Comparison of ENCODE assay signal across 8 cellular contexts in genomic region chr16:69711115-69711740, GRCh38. TPM values are rescaled to one million over a fixed set of nuclear protein-coding genes. Genes with fewer than 3 reads are reported as not detected.
DNase-seq lines count a peak whose midpoint lies in the region; ATAC-seq and TF ChIP-seq lines count a peak whose summit lies in the region.

No MANE protein-coding gene starts in this region.

- H4K91ac ChIP-seq in trophoblast cell (ENCODE audit: low read depth, low read length) = no peak overlapping the region

- H3K4me3 Mint-ChIP-seq in GM23338 (no peak overlapping the region), brain (no peak overlapping the region)
- no peak overlapping the region for H3K4me3 Mint-ChIP-seq in stimulated activated effector memory CD8-positive, alpha-beta T cell treated with anti-CD3 and anti-CD28 coated beads, Interleukin-12 subunit alpha, Interleukin-12 subunit beta, amount 100 ng/mL, for 72 hours

- ATAC-seq in GM23338 (no peak), lung (ENCODE audit: insufficient read depth, low FRiP score) (peak; percentile 65), HG02623 (IDR thresholded peaks at IDR 0.05; ENCODE audit: unreplicated experiment) (no peak)
- ATAC-seq in stimulated activated effector memory CD8-positive, alpha-beta T cell treated with anti-CD3 and anti-CD28 coated beads, Interleukin-12 subunit alpha, Interleukin-12 subunit beta, amount 100 ng/mL, for 72 hours = no peak

- no peak overlapping the region for H2BK12ac ChIP-seq in trophoblast cell (ENCODE audit: low read length)

- H3K9me3 Mint-ChIP-seq in GM23338 = no peaks in the 10 kb centered on the region
- H3K9me3 Mint-ChIP-seq in brain = no peaks in the 10 kb centered on the region
- H3K9me3 Mint-ChIP-seq in stimulated activated effector memory CD8-positive, alpha-beta T cell treated with anti-CD3 and anti-CD28 coated beads, Interleukin-12 subunit alpha, Interleukin-12 subunit beta, amount 100 ng/mL, for 72 hours = no peaks in the 10 kb centered on the region

- no peak overlapping the region for H4K12ac ChIP-seq in trophoblast cell (ENCODE audit: low read depth, low read length)

- no peak overlapping the region for H3K14ac ChIP-seq in trophoblast cell (ENCODE audit: low read length)

- peaks cover 7% of the 10 kb centered on the region; the same call in 1 of the 2 replicates for H3K4me1 ChIP-seq in GM23338 (ENCODE audit: insufficient read depth)
- peaks cover 0 to 4% of the 10 kb centered on the region in 2 donors for H3K4me1 ChIP-seq in lung (ENCODE audit: control insufficient read depth in 2 of 2, insufficient read depth in 2 of 2, low read length in 2 of 2)
- no peaks in the 10 kb centered on the region for H3K4me1 ChIP-seq in trophoblast cell (ENCODE audit: control insufficient read depth in 1 of 2, insufficient read depth in 2 of 2, low read length in 2 of 2)

- H2BK120ac ChIP-seq in trophoblast cell (ENCODE audit: insufficient read depth, low read length, poor library complexity) = no peak overlapping the region

- H3K27ac Mint-ChIP-seq in GM23338 = no peak overlapping the region
- peak overlapping the region in 3 of 5 experiments; percentile 37 to 88 (median 78) for H3K27ac Mint-ChIP-seq in brain
- H3K27ac Mint-ChIP-seq in stimulated activated effector memory CD8-positive, alpha-beta T cell treated with anti-CD3 and anti-CD28 coated beads, Interleukin-12 subunit alpha, Interleukin-12 subunit beta, amount 100 ng/mL, for 72 hours = no peak overlapping the region

- H3K4me1 Mint-ChIP-seq in GM23338 (peaks cover 5% of the 10 kb centered on the region; the same call in 2 of the 3 replicates), brain (peaks cover 5% of the 10 kb centered on the region)
- H3K4me1 Mint-ChIP-seq in stimulated activated effector memory CD8-positive, alpha-beta T cell treated with anti-CD3 and anti-CD28 coated beads, Interleukin-12 subunit alpha, Interleukin-12 subunit beta, amount 100 ng/mL, for 72 hours = no peaks in the 10 kb centered on the region

- H3K23ac ChIP-seq in trophoblast cell (ENCODE audit: low read length) = no peak overlapping the region

- WGBS in lung, 2 donors = 78 to 89% methylated on average over 12 of the region's 12 CpGs
- no CpG with 5 or more reads among the region's 12 CpGs for WGBS in trophoblast cell (ENCODE audit: extremely low coverage, insufficient coverage, insufficient read length)

- no peak overlapping the region for H3K4me2 ChIP-seq in GM23338
- no peak overlapping the region for H3K4me2 ChIP-seq in trophoblast cell (ENCODE audit: low read length)

- H3K27me3 ChIP-seq in GM23338 (ENCODE audit: insufficient read depth) (no peaks in the 10 kb centered on the region), lung (ENCODE audit: control insufficient read depth, insufficient read depth) (no peaks in the 10 kb centered on the region), trophoblast cell (ENCODE audit: insufficient read depth, low read length) (no peaks in the 10 kb centered on the region)

- TF ChIP-seq CTCF in GM23338 (conservative IDR thresholded peaks at IDR 0.05; ENCODE audit: low read depth in 2 of 2) = no peak
- TF ChIP-seq CTCF in brain (conservative IDR thresholded peaks at IDR 0.05) = no peak
- TF ChIP-seq CTCF in lung (IDR thresholded peaks at IDR 0.05; ENCODE audit: control extremely low read depth, extremely low read depth) = no peak

- H4K8ac ChIP-seq in trophoblast cell (ENCODE audit: low read depth, low read length) = no peak overlapping the region

- H3K9ac ChIP-seq in trophoblast cell (ENCODE audit: low read length) = no peak overlapping the region

- no peaks in the 10 kb centered on the region; the same call in 1 of the 2 replicates for H4K20me1 ChIP-seq in GM23338 (replicated peaks; ENCODE audit: insufficient read depth)

- peak; percentile 38 for DNase-seq in A172 (ENCODE audit: low spot score)
- DNase-seq in GM23338 (ENCODE audit: low spot score) = no peak
- peak; percentile 81 for DNase-seq in lung (ENCODE audit: low spot score)
- no peak for DNase-seq in trophoblast cell
- no peak for DNase-seq in NCI-H748 treated with DMSO at 0.1 percent for 48 hours (lab: John Stamatoyannopoulos, UW)
- no peak for DNase-seq in stimulated activated effector memory CD8-positive, alpha-beta T cell treated with anti-CD3 and anti-CD28 coated beads, Interleukin-12 subunit alpha, Interleukin-12 subunit beta, amount 100 ng/mL, for 72 hours (ENCODE audit: low spot score in 2 of 2)

- H3K79me2 ChIP-seq in GM23338 (replicated peaks; ENCODE audit: insufficient read depth) (no peaks in the 10 kb centered on the region), trophoblast cell (ENCODE audit: control insufficient read depth, insufficient read depth, low read length, poor library complexity) (no peaks in the 10 kb centered on the region)

- H3K9me3 ChIP-seq in lung (ENCODE audit: control insufficient read depth in 2 of 2, insufficient read depth in 1 of 2, low read length in 1 of 2) = no peaks in the 10 kb centered on the region
- no peaks in the 10 kb centered on the region for H3K9me3 ChIP-seq in trophoblast cell (ENCODE audit: insufficient read depth, low read depth, low read length)

- H2AFZ ChIP-seq in GM23338 (no peak overlapping the region), trophoblast cell (ENCODE audit: insufficient read depth, low read length, poor library complexity) (no peak overlapping the region)

- H3K27me3 Mint-ChIP-seq in GM23338 (ENCODE audit: insufficient read depth, low read depth, poor library complexity) (peaks cover 6% of the 10 kb centered on the region), brain (no peaks in the 10 kb centered on the region)

- H2BK5ac ChIP-seq in trophoblast cell (ENCODE audit: low read depth, low read length, poor library complexity) = no peak overlapping the region

- no peaks in the 10 kb centered on the region for H3F3A ChIP-seq in GM23338 (replicated peaks; ENCODE audit: low read depth)

- H3K36me3 Mint-ChIP-seq in GM23338 (ENCODE audit: low read depth) (peaks cover 12% of the 10 kb centered on the region; the same call in 2 of the 3 replicates), brain (peaks cover 11% of the 10 kb centered on the region)
- H3K36me3 Mint-ChIP-seq in stimulated activated effector memory CD8-positive, alpha-beta T cell treated with anti-CD3 and anti-CD28 coated beads, Interleukin-12 subunit alpha, Interleukin-12 subunit beta, amount 100 ng/mL, for 72 hours = peaks cover 84% of the 10 kb centered on the region

- no peak overlapping the region for H3K4ac ChIP-seq in trophoblast cell (ENCODE audit: low read depth, low read length)

- H3K79me1 ChIP-seq in trophoblast cell (ENCODE audit: low read length) = no peaks in the 10 kb centered on the region

- H3K9me2 ChIP-seq in GM23338 (ENCODE audit: insufficient read depth) = no peaks in the 10 kb centered on the region

- H2AK5ac ChIP-seq in trophoblast cell (ENCODE audit: low read length) = no peak overlapping the region

- H3K27ac ChIP-seq in GM23338 (ENCODE audit: low read depth) (0 out of 2 replicates have a peak overlapping the region, but pooled peaks have one; percentile 45), lung (ENCODE audit: low read depth in 1 of 2, low read length in 1 of 2) (no peak overlapping the region), trophoblast cell (ENCODE audit: low read depth, low read length) (no peak overlapping the region)

- H3K36me3 ChIP-seq in GM23338 (ENCODE audit: insufficient read depth) = peaks cover 18% of the 10 kb centered on the region; the same call in 1 of the 2 replicates
- peaks cover 10 to 24% of the 10 kb centered on the region in 2 donors for H3K36me3 ChIP-seq in lung (ENCODE audit: control insufficient read depth in 2 of 2, insufficient read depth in 2 of 2, low read length in 2 of 2)
- peaks cover 35 to 39% of the 10 kb centered on the region in 2 experiments for H3K36me3 ChIP-seq in trophoblast cell (ENCODE audit: control insufficient read depth in 1 of 2, insufficient read depth in 2 of 2, low read length in 2 of 2)

- H3K18ac ChIP-seq in trophoblast cell (ENCODE audit: low read length) = no peak overlapping the region

- H3K4me3 ChIP-seq in GM23338 (no peak overlapping the region), lung (no peak overlapping the region), trophoblast cell (ENCODE audit: low read depth, low read length) (no peak overlapping the region)

TF ChIP-seq in GM23338, 12 proteins besides CTCF, POLR2A, EP300 and RAD21 (continues in another document):
- TF ChIP-seq ZNF114 (CRISPR knock-in tag; IDR thresholded peaks at IDR 0.05) (no peak), CREB1 (CRISPR knock-in tag; IDR thresholded peaks at IDR 0.05; ENCODE audit: low read depth) (no peak), ZNF331 (CRISPR knock-in tag; IDR thresholded peaks at IDR 0.05; ENCODE audit: low read depth) (no peak), POLR2AphosphoS5 (IDR thresholded peaks at IDR 0.05; ENCODE audit: low read depth) (no peak), JUNB (IDR thresholded peaks at IDR 0.05; ENCODE audit: unreplicated experiment) (no peak)

RNA-seq across cellular contexts. Expression of gene NQO1, which starts 15.1 kb away (rescaled TPM):
- total RNA-seq in A172 (2014; rRNA removed; shearing (Covaris generic)) = 350 and 386 TPM in 2 replicates
- 75.9 and 80.9 TPM in 2 replicates for total RNA-seq in GM23338 (2014; rRNA removed; shearing (Covaris generic))
- polyA plus RNA-seq in GM23338 (2016; fragmentation: Nextera tagmentation; extraction: Ambion mirVana) (83.4 and 86.3 TPM in 2 replicates), brain (ENCODE audit: insufficient read depth, low read depth, low replicate concordance) (76.1 TPM), lung (100 to 1,000 TPM in 1 of 2 donors, 10 to 100 TPM in 1; 44.0 to 109 TPM)
- 10 to 100 TPM; 15.2 to 45.8 TPM for total RNA-seq in lung
- 76.9 and 86.1 TPM in 2 replicates for polyA plus RNA-seq in trophoblast cell (2013)

RNA-seq across cellular contexts. Expression of gene NOB1, which starts 43.5 kb away (rescaled TPM):
- total RNA-seq in A172 (2014; rRNA removed; shearing (Covaris generic)) = 21.0 and 32.2 TPM in 2 replicates
- 41.4 and 44.1 TPM in 2 replicates for total RNA-seq in GM23338 (2014; rRNA removed; shearing (Covaris generic))
- 54.1 and 56.6 TPM in 2 replicates for polyA plus RNA-seq in GM23338 (2016; fragmentation: Nextera tagmentation; extraction: Ambion mirVana)
- polyA plus RNA-seq in brain (ENCODE audit: insufficient read depth, low read depth, low replicate concordance) = 41.4 TPM
- 10 to 100 TPM; 23.0 to 43.1 TPM for total RNA-seq in lung
- 10 to 100 TPM; 24.5 to 40.9 TPM for polyA plus RNA-seq in lung
- 34.5 and 35.3 TPM in 2 replicates for polyA plus RNA-seq in trophoblast cell (2013)

RNA-seq across cellular contexts. Expression of gene WWP2, which starts 50.9 kb away (rescaled TPM):
- 16.4 and 23.2 TPM in 2 replicates for total RNA-seq in A172 (2014; rRNA removed; shearing (Covaris generic))
- 29.2 and 35.5 TPM in 2 replicates for total RNA-seq in GM23338 (2014; rRNA removed; shearing (Covaris generic))
- polyA plus RNA-seq in GM23338 (2016; fragmentation: Nextera tagmentation; extraction: Ambion mirVana) (11.6 and 12.3 TPM in 2 replicates), brain (ENCODE audit: insufficient read depth, low read depth, low replicate concordance) (42.5 TPM), lung (10 to 100 TPM; 26.1 to 36.9 TPM)
- 10 to 100 TPM; 49.8 to 86.6 TPM for total RNA-seq in lung
- polyA plus RNA-seq in trophoblast cell (2013) = 16.9 and 17.2 TPM in 2 replicates

Comparison
In these comparisons a context has a peak if more than half of its experiments do, and no peak if none do; other contexts are left out.
1. DNase-seq: peak in A172 (single experiment) and lung (single experiment); none in GM23338 (single experiment), trophoblast cell (0 of 2), NCI-H748 treated with DMSO at 0.1 percent for 48 hours (single experiment) and stimulated activated effector memory CD8-positive, alpha-beta T cell treated with anti-CD3 and anti-CD28 coated beads, Interleukin-12 subunit alpha, Interleukin-12 subunit beta, amount 100 ng/mL, for 72 hours (0 of 2).
2. H3K27ac Mint-ChIP-seq: peak in brain (3 of 5); none in GM23338 (single experiment) and stimulated activated effector memory CD8-positive, alpha-beta T cell treated with anti-CD3 and anti-CD28 coated beads, Interleukin-12 subunit alpha, Interleukin-12 subunit beta, amount 100 ng/mL, for 72 hours (single experiment).